ENCODE assay signal across 1 cellular context in the genomic region with DNA sequence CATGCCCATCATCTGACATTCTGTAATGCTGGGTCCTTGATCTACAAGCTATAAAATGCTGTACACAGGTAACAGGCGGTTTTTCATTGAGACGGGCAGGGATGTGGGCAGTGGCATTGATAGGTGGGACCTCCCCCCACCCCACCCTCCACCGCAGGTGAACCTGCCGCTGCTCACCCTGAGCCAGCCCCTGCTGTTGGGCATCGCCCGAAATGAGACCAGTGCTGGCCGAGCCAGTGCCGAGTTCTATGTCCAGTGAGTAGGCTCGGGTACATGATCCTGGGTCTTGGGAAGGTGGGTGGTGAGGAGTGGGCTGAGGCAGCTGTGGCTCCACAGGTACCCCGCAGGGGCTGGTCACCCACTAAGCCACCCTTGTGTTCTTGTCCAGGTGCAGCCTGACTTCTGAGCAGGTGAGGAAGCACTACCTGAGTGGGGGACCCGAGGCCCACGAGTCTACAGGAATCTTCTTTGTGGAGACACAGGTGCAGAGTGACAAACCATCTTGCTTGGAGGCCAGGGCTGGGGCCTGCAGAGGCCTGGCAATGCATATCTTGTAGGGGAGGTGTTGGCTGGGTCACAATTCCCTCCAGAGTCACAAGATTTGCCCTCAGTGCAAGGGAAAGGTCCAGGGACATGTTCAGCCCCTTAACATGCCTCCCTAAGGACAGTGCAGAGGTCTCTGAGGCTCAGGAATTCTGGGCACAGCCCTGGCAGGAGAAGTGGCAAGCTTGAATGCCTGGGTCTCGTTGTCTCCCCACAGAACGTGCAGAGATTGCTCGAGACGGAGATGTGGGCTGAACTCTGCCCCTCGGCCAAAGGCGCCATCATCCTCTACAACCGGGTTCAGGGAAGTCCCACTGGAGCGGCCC.
TF ChIP-seq lines count a peak whose summit lies in the region.

No MANE protein-coding gene starts in this region.

TF ChIP-seq in K562, 482 proteins besides CTCF, POLR2A, EP300 and RAD21:
- no peak for TF ChIP-seq CBX5 (IDR thresholded peaks at IDR 0.05; ENCODE audit: borderline replicate concordance, low read depth)
- TF ChIP-seq RBM17 (IDR thresholded peaks at IDR 0.05; ENCODE audit: borderline replicate concordance, low read depth, low read length) = no peak
- no peak for TF ChIP-seq CBFA2T3 (IDR thresholded peaks at IDR 0.05)
- TF ChIP-seq BRF2 (IDR thresholded peaks at IDR 0.05; ENCODE audit: borderline replicate concordance, insufficient read depth, insufficient read length) = no peak
- no peak for TF ChIP-seq CXXC5 (CRISPR knock-in tag; IDR thresholded peaks at IDR 0.05)
- TF ChIP-seq TBP (optimal IDR thresholded peaks at IDR 0.05; ENCODE audit: low read depth, low read length) = no peak
- TF ChIP-seq, protein P1, sequence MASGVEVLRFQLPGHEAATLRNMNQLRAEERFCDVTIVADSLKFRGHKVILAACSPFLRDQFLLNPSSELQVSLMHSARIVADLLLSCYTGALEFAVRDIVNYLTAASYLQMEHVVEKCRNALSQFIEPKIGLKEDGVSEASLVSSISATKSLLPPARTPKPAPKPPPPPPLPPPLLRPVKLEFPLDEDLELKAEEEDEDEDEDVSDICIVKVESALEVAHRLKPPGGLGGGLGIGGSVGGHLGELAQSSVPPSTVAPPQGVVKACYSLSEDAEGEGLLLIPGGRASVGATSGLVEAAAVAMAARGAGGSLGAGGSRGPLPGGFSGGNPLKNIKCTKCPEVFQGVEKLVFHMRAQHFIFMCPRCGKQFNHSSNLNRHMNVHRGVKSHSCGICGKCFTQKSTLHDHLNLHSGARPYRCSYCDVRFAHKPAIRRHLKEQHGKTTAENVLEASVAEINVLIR (CRISPR knock-in tag; IDR thresholded peaks at IDR 0.05) = no peak
- no peak for TF ChIP-seq HEY1 (CRISPR knock-in tag; IDR thresholded peaks at IDR 0.05; ENCODE audit: borderline replicate concordance)
- no peak for TF ChIP-seq U2AF2 (optimal IDR thresholded peaks at IDR 0.05; ENCODE audit: low read depth, low read length)
- TF ChIP-seq, protein P2, sequence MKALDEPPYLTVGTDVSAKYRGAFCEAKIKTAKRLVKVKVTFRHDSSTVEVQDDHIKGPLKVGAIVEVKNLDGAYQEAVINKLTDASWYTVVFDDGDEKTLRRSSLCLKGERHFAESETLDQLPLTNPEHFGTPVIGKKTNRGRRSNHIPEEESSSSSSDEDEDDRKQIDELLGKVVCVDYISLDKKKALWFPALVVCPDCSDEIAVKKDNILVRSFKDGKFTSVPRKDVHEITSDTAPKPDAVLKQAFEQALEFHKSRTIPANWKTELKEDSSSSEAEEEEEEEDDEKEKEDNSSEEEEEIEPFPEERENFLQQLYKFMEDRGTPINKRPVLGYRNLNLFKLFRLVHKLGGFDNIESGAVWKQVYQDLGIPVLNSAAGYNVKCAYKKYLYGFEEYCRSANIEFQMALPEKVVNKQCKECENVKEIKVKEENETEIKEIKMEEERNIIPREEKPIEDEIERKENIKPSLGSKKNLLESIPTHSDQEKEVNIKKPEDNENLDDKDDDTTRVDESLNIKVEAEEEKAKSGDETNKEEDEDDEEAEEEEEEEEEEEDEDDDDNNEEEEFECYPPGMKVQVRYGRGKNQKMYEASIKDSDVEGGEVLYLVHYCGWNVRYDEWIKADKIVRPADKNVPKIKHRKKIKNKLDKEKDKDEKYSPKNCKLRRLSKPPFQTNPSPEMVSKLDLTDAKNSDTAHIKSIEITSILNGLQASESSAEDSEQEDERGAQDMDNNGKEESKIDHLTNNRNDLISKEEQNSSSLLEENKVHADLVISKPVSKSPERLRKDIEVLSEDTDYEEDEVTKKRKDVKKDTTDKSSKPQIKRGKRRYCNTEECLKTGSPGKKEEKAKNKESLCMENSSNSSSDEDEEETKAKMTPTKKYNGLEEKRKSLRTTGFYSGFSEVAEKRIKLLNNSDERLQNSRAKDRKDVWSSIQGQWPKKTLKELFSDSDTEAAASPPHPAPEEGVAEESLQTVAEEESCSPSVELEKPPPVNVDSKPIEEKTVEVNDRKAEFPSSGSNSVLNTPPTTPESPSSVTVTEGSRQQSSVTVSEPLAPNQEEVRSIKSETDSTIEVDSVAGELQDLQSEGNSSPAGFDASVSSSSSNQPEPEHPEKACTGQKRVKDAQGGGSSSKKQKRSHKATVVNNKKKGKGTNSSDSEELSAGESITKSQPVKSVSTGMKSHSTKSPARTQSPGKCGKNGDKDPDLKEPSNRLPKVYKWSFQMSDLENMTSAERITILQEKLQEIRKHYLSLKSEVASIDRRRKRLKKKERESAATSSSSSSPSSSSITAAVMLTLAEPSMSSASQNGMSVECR (CRISPR knock-in tag; IDR thresholded peaks at IDR 0.05) = 0 out of 2 replicates have a peak, but pooled peaks have one; percentile 16
- TF ChIP-seq CHD1 (IDR thresholded peaks at IDR 0.05; ENCODE audit: low read length) = no peak
- TF ChIP-seq SRSF9 (IDR thresholded peaks at IDR 0.05; ENCODE audit: borderline replicate concordance, low read depth, low read length) = no peak
- TF ChIP-seq POLR2G (IDR thresholded peaks at IDR 0.05; ENCODE audit: low read depth, low read length) = peak; percentile 41
- TF ChIP-seq NFRKB (IDR thresholded peaks at IDR 0.05; ENCODE audit: low read depth) = no peak
- TF ChIP-seq ZNF407 (IDR thresholded peaks at IDR 0.05; ENCODE audit: low read depth) = no peak
- TF ChIP-seq PML (IDR thresholded peaks at IDR 0.05; ENCODE audit: low read length) = no peak
